Comparison of ENCODE assay signal across 14 cellular contexts in genomic region chr11:28833670-28834069, GRCh38.
DNase-seq lines count a peak whose midpoint lies in the region; ATAC-seq, FAIRE-seq and TF ChIP-seq lines count a peak whose summit lies in the region.
"Had no signal": no experiment of that assay in that cellular context is flagged by ENCODE, and none has a peak within 500 bp of the region (broad histone marks: within the 10 kb centered on the region; RNA-seq: fewer than 3 reads in every experiment).

No MANE protein-coding gene starts in this region.

- FAIRE-seq in D721Med (lab: Jason Lieb, UNC): no peak
- FAIRE-seq: endometrium, GM12891 had no signal

- no peak overlapping the region for H2BK15ac ChIP-seq in mesendoderm (replicated peaks; ENCODE audit: low read depth)

- peak; percentile 41 for DNase-seq in AG20443 (ENCODE audit: low spot score)
- peak; percentile 98 for DNase-seq in M059J (ENCODE audit: low read depth)
- peak; percentile 96 for DNase-seq in dermis blood vessel endothelial cell
- DNase-seq in mesendoderm: peak; percentile 56
- DNase-seq in esophagus squamous epithelium (lab: John Stamatoyannopoulos, UW): no peak
- no peak for DNase-seq in activated naive CD8-positive, alpha-beta T cell treated with anti-CD3 and anti-CD28 coated beads for 36 hours
- DNase-seq in D721Med (ENCODE audit: insufficient read length, low spot score): no peak
- DNase-seq: activated CD4-positive, alpha-beta memory T cell treated with anti-CD3 and anti-CD28 coated beads, Interleukin-2, amount 10 ng/mL, durations not matched to agents 7 days and 5 days had no signal

- H3K4me1 ChIP-seq in mesendoderm (ENCODE audit: control insufficient read depth, low read depth, low read length) (peaks cover 2% of the 10 kb centered on the region), esophagus squamous epithelium (no peaks in the 10 kb centered on the region)

- intact Hi-C loops in esophagus squamous epithelium (cut with DNase I): no loop called here

- no peaks in the 10 kb centered on the region for H3K4me1 Mint-ChIP-seq in activated naive CD8-positive, alpha-beta T cell treated with anti-CD3 and anti-CD28 coated beads for 36 hours
- H3K4me1 Mint-ChIP-seq: activated CD4-positive, alpha-beta memory T cell treated with anti-CD3 and anti-CD28 coated beads, Interleukin-2, amount 10 ng/mL, durations not matched to agents 7 days and 5 days had no signal

- H3K27ac ChIP-seq in mesendoderm (ENCODE audit: low read depth, low read length): no peak overlapping the region
- H3K27ac ChIP-seq in esophagus squamous epithelium: no peak overlapping the region
- H3K27ac ChIP-seq: KMS-11, SK-N-MC had no signal

- H3K9ac ChIP-seq in mesendoderm (ENCODE audit: low read length): no peak overlapping the region
- H3K9ac ChIP-seq: KMS-11 had no signal

- no peak for TF ChIP-seq POLR2A in esophagus squamous epithelium (IDR thresholded peaks at IDR 0.05)

- H4K5ac ChIP-seq in mesendoderm (ENCODE audit: low read length): no peak overlapping the region

- H3K4me3 ChIP-seq in mesendoderm (ENCODE audit: low read length): no peak overlapping the region
- H3K4me3 ChIP-seq in esophagus squamous epithelium: no peak overlapping the region
- H3K4me3 ChIP-seq: SK-N-MC had no signal

- no peaks in the 10 kb centered on the region for H3K27me3 Mint-ChIP-seq in activated naive CD8-positive, alpha-beta T cell treated with anti-CD3 and anti-CD28 coated beads for 36 hours
- H3K27me3 Mint-ChIP-seq: activated CD4-positive, alpha-beta memory T cell treated with anti-CD3 and anti-CD28 coated beads, Interleukin-2, amount 10 ng/mL, durations not matched to agents 7 days and 5 days; type B pancreatic cell had no signal

- no peak for ATAC-seq in HG02763 (IDR thresholded peaks at IDR 0.05; ENCODE audit: unreplicated experiment)

- no peak overlapping the region for H2AK5ac ChIP-seq in mesendoderm (ENCODE audit: low read length)

- H3K56ac ChIP-seq in mesendoderm (ENCODE audit: low read length): no peak overlapping the region

- H3K4me2 ChIP-seq in mesendoderm (ENCODE audit: low read length): no peak overlapping the region
- H3K4me2 ChIP-seq: KMS-11 had no signal

- no peak for TF ChIP-seq CTCF in esophagus squamous epithelium (IDR thresholded peaks at IDR 0.05)
- TF ChIP-seq CTCF in D721Med (IDR thresholded peaks at IDR 0.05; ENCODE audit: insufficient read depth, missing control alignments): no peak

- H3K36me3 ChIP-seq in mesendoderm (ENCODE audit: control insufficient read depth, insufficient read depth, low read length) (no peaks in the 10 kb centered on the region), esophagus squamous epithelium (no peaks in the 10 kb centered on the region)

- H3K79me2 ChIP-seq in mesendoderm (ENCODE audit: control insufficient read depth, insufficient read depth, low read length): no peaks in the 10 kb centered on the region

- H3K27me3 ChIP-seq in mesendoderm (ENCODE audit: insufficient read depth, low read length, poor library complexity): no peaks in the 10 kb centered on the region
- no peaks in the 10 kb centered on the region for H3K27me3 ChIP-seq in esophagus squamous epithelium

- H4K8ac ChIP-seq in mesendoderm (ENCODE audit: low read depth, low read length): no peak overlapping the region

- no peak overlapping the region for H3K27ac Mint-ChIP-seq in activated naive CD8-positive, alpha-beta T cell treated with anti-CD3 and anti-CD28 coated beads for 36 hours
- H3K27ac Mint-ChIP-seq: activated CD4-positive, alpha-beta memory T cell treated with anti-CD3 and anti-CD28 coated beads, Interleukin-2, amount 10 ng/mL, durations not matched to agents 7 days and 5 days; type B pancreatic cell had no signal

- H3K23ac ChIP-seq in mesendoderm (ENCODE audit: low read length): no peak overlapping the region

- no peak overlapping the region for H3K4me3 Mint-ChIP-seq in activated naive CD8-positive, alpha-beta T cell treated with anti-CD3 and anti-CD28 coated beads for 36 hours
- H3K4me3 Mint-ChIP-seq: activated CD4-positive, alpha-beta memory T cell treated with anti-CD3 and anti-CD28 coated beads, Interleukin-2, amount 10 ng/mL, durations not matched to agents 7 days and 5 days; type B pancreatic cell had no signal

- H3K36me3 Mint-ChIP-seq in activated naive CD8-positive, alpha-beta T cell treated with anti-CD3 and anti-CD28 coated beads for 36 hours: no peaks in the 10 kb centered on the region
- H3K36me3 Mint-ChIP-seq: type B pancreatic cell had no signal

- H2BK5ac ChIP-seq in mesendoderm (ENCODE audit: low read length): no peak overlapping the region

- H3K18ac ChIP-seq in mesendoderm (ENCODE audit: low read length): no peak overlapping the region

- no peak overlapping the region for H3K4ac ChIP-seq in mesendoderm (ENCODE audit: low read depth, low read length)

- no peaks in the 10 kb centered on the region for H3K79me1 ChIP-seq in mesendoderm (ENCODE audit: low read length)

- no peak overlapping the region for H2BK120ac ChIP-seq in mesendoderm (ENCODE audit: low read depth, low read length)

- H3K9me3 Mint-ChIP-seq in activated naive CD8-positive, alpha-beta T cell treated with anti-CD3 and anti-CD28 coated beads for 36 hours: peaks cover 5% of the 10 kb centered on the region
- H3K9me3 Mint-ChIP-seq: type B pancreatic cell had no signal

- WGBS in mesendoderm (ENCODE audit: extremely low coverage, insufficient coverage, low lambda C conversion rate): no CpG with 5 or more reads among the region's 2 CpGs
- 56 to 78% methylated on average over 2 of the region's 2 CpGs for WGBS in esophagus squamous epithelium, 2 donors

- H3K9me3 ChIP-seq in esophagus squamous epithelium: no peaks in the 10 kb centered on the region

Comparison
In these comparisons a context has a peak if more than half of its experiments do, and no peak if none do; other contexts are left out.
1. DNase-seq: peak in AG20443 (single experiment), M059J (single experiment), dermis blood vessel endothelial cell (single experiment) and mesendoderm (single experiment); none in esophagus squamous epithelium (single experiment), activated naive CD8-positive, alpha-beta T cell treated with anti-CD3 and anti-CD28 coated beads for 36 hours (single experiment) and D721Med (single experiment).